ENCODE assay signal across 8 cellular contexts in genomic region chr16:8674413-8675022, GRCh38. TPM values are rescaled to one million over a fixed set of nuclear protein-coding genes. Genes with fewer than 3 reads are reported as not detected.
DNase-seq lines count a peak whose midpoint lies in the region; ATAC-seq and TF ChIP-seq lines count a peak whose summit lies in the region.

TSS of gene ABAT (plus strand) at chr16:8674617. CDS start at chr16:8735740, 61,123 bp downstream.

- peaks cover 2% of the 10 kb centered on the region for H3K27me3 Mint-ChIP-seq in chondrocyte (ENCODE audit: low read depth)

- DNase-seq in AG08396 (ENCODE audit: low spot score) = peak; percentile 98
- DNase-seq in NCI-H226 = peak; percentile 93
- DNase-seq in activated CD4-positive, alpha-beta T cell treated with anti-CD3 and anti-CD28 coated beads for 24 hours (ENCODE audit: low read depth in 2 of 2) = peak; percentile 70 to 78
- DNase-seq in chondrocyte (ENCODE audit: low spot score) = peak; percentile 95
- peak; percentile 87 for DNase-seq in kidney tubule cell (ENCODE audit: low spot score)
- DNase-seq in stimulated activated CD4-positive, alpha-beta T cell treated with anti-CD3 and anti-CD28 coated beads, Interleukin-1b, Interleukin-23, amount 100 ng/mL, for 24 hours (ENCODE audit: low read depth in 4 of 4, low spot score in 1 of 4) = peak; percentile 63 to 84 (median 75)

- H3K9me3 Mint-ChIP-seq in chondrocyte (ENCODE audit: low read depth) = peaks cover 1% of the 10 kb centered on the region

- H3K4me3 Mint-ChIP-seq in chondrocyte (ENCODE audit: unreplicated experiment) = peak within 1 kb of the TSS; percentile 81

- H3K27ac Mint-ChIP-seq in chondrocyte (ENCODE audit: unreplicated experiment) = no peak within 1 kb of the TSS

- TF ChIP-seq CTCF in chondrocyte (IDR thresholded peaks at IDR 0.05) = no peak

- ATAC-seq in GM18873 (IDR thresholded peaks at IDR 0.05; ENCODE audit: low FRiP score, unreplicated experiment) (peak; percentile 96), HG03103 (IDR thresholded peaks at IDR 0.05; ENCODE audit: low read depth, unreplicated experiment) (peak; percentile 99)

- H3K36me3 Mint-ChIP-seq in chondrocyte (ENCODE audit: low read depth) = no peaks in the 10 kb centered on the region

- H3K4me1 Mint-ChIP-seq in chondrocyte (ENCODE audit: low read depth) = peaks cover 7% of the 10 kb centered on the region

RNA-seq across cellular contexts. Expression of gene ABAT, which starts in this region (rescaled TPM):
- total RNA-seq in chondrocyte = 2.1 to 3.1 TPM (median 2.1 TPM) in 3 replicates

Comparison
In these comparisons a context has a peak if more than half of its experiments do, and no peak if none do; other contexts are left out.
1. Peak in every context shown above with its lines: DNase-seq and ATAC-seq.